Comparison of ENCODE assay signal across 1 cellular context in the genomic region with DNA sequence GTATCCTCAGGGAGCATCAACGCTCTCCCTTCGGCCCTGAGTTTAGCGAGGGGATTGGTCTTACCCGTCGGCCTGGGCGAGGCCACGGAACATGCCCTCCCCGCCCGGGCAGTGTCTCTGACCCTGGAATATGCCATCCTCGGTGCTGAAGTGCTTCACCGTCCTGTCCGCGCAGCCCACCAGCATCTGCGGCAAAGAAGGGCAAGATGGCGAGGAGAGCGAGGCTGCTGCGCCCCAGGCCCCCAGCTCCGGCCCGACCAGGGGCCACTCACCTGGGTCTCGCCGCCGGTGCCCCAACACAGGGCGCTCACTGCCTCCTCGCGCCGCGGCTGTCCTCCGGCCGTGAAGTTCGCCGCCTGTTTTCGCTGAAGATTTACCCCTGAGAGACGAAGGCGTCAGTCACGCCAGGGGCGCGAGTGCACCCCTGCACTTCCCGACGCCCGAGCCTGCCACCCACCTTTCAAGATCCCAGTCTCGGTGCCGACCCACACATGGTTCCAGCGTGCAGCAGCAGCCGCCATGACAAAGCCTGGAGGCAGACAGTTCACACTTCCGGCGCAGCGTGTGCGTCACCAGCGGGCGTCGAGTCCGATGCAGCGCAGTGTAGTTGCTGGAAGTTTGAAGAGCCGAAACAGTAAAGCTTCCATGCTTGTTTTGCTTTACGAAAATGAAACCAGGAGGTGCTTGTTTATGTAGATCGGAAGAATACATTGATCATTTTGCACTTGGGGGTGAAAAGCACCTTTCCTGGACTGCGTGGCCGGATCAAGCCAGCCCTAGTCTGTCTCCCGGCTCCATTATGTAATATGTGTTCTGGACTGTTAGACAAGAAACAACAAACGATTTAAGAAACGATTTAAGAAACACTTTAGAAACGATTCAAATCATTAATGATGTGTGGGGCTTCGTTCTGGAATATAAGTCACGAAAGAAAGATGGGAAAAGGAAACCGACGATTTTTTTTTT.
A peak's percentile ranks its signal among the peaks of the same experiment; 100 is the strongest.
TF ChIP-seq lines count a peak whose summit lies in the region.

TSS of gene WDR74 (minus strand) at position 541 of the 966 bp plus-strand sequence. CDS start at position 521, 20 bp downstream.

TF ChIP-seq in HEK293, 187 proteins besides CTCF, POLR2A, EP300 and RAD21 (continued from another document and continues in another):
- TF ChIP-seq ZNF18 (tag by site-specific recombination; IDR thresholded peaks at IDR 0.05), result peak; percentile 100
- peak; percentile 81 for TF ChIP-seq EGR2 (tag by site-specific recombination; IDR thresholded peaks at IDR 0.05; ENCODE audit: low read depth)
- TF ChIP-seq, protein P1, sequence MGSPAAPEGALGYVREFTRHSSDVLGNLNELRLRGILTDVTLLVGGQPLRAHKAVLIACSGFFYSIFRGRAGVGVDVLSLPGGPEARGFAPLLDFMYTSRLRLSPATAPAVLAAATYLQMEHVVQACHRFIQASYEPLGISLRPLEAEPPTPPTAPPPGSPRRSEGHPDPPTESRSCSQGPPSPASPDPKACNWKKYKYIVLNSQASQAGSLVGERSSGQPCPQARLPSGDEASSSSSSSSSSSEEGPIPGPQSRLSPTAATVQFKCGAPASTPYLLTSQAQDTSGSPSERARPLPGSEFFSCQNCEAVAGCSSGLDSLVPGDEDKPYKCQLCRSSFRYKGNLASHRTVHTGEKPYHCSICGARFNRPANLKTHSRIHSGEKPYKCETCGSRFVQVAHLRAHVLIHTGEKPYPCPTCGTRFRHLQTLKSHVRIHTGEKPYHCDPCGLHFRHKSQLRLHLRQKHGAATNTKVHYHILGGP (tag by site-specific recombination; IDR thresholded peaks at IDR 0.05), result no peak
- TF ChIP-seq ZBTB44 (tag by site-specific recombination; IDR thresholded peaks at IDR 0.05), result peak; percentile 66; the same call in 1 of the 2 replicates
- no peak for TF ChIP-seq ZNF777 (tag by site-specific recombination; IDR thresholded peaks at IDR 0.05; ENCODE audit: borderline replicate concordance)
- TF ChIP-seq ZNF792 (tag by site-specific recombination; IDR thresholded peaks at IDR 0.05), result no peak
- TF ChIP-seq ZNF639 (tag by site-specific recombination; IDR thresholded peaks at IDR 0.05), result peak; percentile 38; the same call in 1 of the 2 replicates
- no peak for TF ChIP-seq ZNF658 (tag by site-specific recombination; IDR thresholded peaks at IDR 0.05)
- TF ChIP-seq ZNF600 (tag by site-specific recombination; IDR thresholded peaks at IDR 0.05), result peak; percentile 93
- peak; percentile 56; the same call in 1 of the 2 replicates for TF ChIP-seq ZNF24 (tag by site-specific recombination; IDR thresholded peaks at IDR 0.05)
- no peak for TF ChIP-seq ZNF19 (tag by site-specific recombination; IDR thresholded peaks at IDR 0.05; ENCODE audit: low read depth)
- no peak for TF ChIP-seq ZNF514 (tag by site-specific recombination; IDR thresholded peaks at IDR 0.05)
- TF ChIP-seq ZNF580 (tag by site-specific recombination; IDR thresholded peaks at IDR 0.05), result 0 out of 2 replicates have a peak, but pooled peaks have one; percentile 29
- no peak for TF ChIP-seq ZNF23 (tag by site-specific recombination; IDR thresholded peaks at IDR 0.05; ENCODE audit: borderline replicate concordance)
- peak; percentile 74; the same call in 1 of the 2 replicates for TF ChIP-seq ZNF2 (tag by site-specific recombination; IDR thresholded peaks at IDR 0.05)
- peak; percentile 46; the same call in 1 of the 2 replicates for TF ChIP-seq PRDM4 (tag by site-specific recombination; IDR thresholded peaks at IDR 0.05)
- TF ChIP-seq, protein P2, sequence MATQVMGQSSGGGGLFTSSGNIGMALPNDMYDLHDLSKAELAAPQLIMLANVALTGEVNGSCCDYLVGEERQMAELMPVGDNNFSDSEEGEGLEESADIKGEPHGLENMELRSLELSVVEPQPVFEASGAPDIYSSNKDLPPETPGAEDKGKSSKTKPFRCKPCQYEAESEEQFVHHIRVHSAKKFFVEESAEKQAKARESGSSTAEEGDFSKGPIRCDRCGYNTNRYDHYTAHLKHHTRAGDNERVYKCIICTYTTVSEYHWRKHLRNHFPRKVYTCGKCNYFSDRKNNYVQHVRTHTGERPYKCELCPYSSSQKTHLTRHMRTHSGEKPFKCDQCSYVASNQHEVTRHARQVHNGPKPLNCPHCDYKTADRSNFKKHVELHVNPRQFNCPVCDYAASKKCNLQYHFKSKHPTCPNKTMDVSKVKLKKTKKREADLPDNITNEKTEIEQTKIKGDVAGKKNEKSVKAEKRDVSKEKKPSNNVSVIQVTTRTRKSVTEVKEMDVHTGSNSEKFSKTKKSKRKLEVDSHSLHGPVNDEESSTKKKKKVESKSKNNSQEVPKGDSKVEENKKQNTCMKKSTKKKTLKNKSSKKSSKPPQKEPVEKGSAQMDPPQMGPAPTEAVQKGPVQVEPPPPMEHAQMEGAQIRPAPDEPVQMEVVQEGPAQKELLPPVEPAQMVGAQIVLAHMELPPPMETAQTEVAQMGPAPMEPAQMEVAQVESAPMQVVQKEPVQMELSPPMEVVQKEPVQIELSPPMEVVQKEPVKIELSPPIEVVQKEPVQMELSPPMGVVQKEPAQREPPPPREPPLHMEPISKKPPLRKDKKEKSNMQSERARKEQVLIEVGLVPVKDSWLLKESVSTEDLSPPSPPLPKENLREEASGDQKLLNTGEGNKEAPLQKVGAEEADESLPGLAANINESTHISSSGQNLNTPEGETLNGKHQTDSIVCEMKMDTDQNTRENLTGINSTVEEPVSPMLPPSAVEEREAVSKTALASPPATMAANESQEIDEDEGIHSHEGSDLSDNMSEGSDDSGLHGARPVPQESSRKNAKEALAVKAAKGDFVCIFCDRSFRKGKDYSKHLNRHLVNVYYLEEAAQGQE (tag by site-specific recombination; IDR thresholded peaks at IDR 0.05), result peak; percentile 68
- TF ChIP-seq PRDM6 (tag by site-specific recombination; IDR thresholded peaks at IDR 0.05), result no peak
- TF ChIP-seq ZXDB (tag by site-specific recombination; IDR thresholded peaks at IDR 0.05), result peak; percentile 87
- no peak for TF ChIP-seq GLI4 (tag by site-specific recombination; IDR thresholded peaks at IDR 0.05)
- no peak for TF ChIP-seq ZNF449 (tag by site-specific recombination; IDR thresholded peaks at IDR 0.05)
- TF ChIP-seq, protein P3, sequence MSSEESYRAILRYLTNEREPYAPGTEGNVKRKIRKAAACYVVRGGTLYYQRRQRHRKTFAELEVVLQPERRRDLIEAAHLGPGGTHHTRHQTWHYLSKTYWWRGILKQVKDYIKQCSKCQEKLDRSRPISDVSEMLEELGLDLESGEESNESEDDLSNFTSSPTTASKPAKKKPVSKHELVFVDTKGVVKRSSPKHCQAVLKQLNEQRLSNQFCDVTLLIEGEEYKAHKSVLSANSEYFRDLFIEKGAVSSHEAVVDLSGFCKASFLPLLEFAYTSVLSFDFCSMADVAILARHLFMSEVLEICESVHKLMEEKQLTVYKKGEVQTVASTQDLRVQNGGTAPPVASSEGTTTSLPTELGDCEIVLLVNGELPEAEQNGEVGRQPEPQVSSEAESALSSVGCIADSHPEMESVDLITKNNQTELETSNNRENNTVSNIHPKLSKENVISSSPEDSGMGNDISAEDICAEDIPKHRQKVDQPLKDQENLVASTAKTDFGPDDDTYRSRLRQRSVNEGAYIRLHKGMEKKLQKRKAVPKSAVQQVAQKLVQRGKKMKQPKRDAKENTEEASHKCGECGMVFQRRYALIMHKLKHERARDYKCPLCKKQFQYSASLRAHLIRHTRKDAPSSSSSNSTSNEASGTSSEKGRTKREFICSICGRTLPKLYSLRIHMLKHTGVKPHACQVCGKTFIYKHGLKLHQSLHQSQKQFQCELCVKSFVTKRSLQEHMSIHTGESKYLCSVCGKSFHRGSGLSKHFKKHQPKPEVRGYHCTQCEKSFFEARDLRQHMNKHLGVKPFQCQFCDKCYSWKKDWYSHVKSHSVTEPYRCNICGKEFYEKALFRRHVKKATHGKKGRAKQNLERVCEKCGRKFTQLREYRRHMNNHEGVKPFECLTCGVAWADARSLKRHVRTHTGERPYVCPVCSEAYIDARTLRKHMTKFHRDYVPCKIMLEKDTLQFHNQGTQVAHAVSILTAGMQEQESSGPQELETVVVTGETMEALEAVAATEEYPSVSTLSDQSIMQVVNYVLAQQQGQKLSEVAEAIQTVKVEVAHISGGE (tag by site-specific recombination; conservative IDR thresholded peaks at IDR 0.05; ENCODE audit: low read depth), result peak; percentile 84
- no peak for TF ChIP-seq ZNF555 (tag by site-specific recombination; conservative IDR thresholded peaks at IDR 0.05)
- peak; percentile 78 for TF ChIP-seq ZBTB20 (tag by site-specific recombination; IDR thresholded peaks at IDR 0.05)
- TF ChIP-seq GLIS1 (tag by site-specific recombination; IDR thresholded peaks at IDR 0.05), result no peak
- TF ChIP-seq ZNF610 (tag by site-specific recombination; IDR thresholded peaks at IDR 0.05; ENCODE audit: borderline replicate concordance), result 0 out of 2 replicates have a peak, but pooled peaks have one; percentile 22
